In the genomic region with DNA sequence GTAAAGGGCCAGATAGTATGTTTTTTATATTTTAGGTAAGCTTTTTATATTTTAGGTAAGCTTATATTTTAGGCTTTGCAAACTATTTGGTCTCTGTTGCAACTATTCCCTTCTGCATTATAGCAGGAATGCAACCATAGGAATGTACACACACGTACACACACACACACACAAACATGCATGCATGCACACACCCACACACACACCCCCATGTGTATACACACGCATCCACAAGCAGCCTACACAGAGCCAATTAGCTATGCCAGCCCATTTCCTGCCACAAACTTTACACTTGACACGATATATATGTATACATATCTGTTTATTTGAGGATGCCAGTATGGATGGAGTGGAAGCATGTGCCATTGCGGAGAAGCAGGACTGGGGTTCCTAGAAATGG, we compare ENCODE assay signal across 33 cellular contexts.
"Had no signal": no experiment of that assay in that cellular context is flagged by ENCODE, and none has a peak within 500 bp of the region (broad histone marks: within the 10 kb centered on the region; RNA-seq: fewer than 3 reads in every experiment).

No MANE protein-coding gene starts in this region.

- H3K9me3 ChIP-seq: ascending aorta had no signal

- ATAC-seq: activated CD8-positive, alpha-beta T cell treated with anti-CD3 and anti-CD28 coated beads for 36 hours; activated naive CD8-positive, alpha-beta T cell treated with anti-CD3 and anti-CD28 coated beads, Interleukin-2, amount 50 U/mL, for 24 hours had no signal

- H3K27ac ChIP-seq: ascending aorta, cardiac muscle cell, VCaP had no signal

- H3K4me3 ChIP-seq: ascending aorta, cardiac muscle cell had no signal

- H3K36me3 ChIP-seq: cardiac muscle cell had no signal

- H3K27me3 Mint-ChIP-seq: activated B cell treated with CpG ODN at 0.5 μM for 24 hours; activated CD4-positive, alpha-beta memory T cell treated with anti-CD3 and anti-CD28 coated beads for 36 hours; activated CD4-positive, alpha-beta T cell treated with anti-CD3 and anti-CD28 coated beads, Interleukin-2, amount 10 ng/mL, durations not matched to agents 24 days and 14 days; activated CD8-positive, alpha-beta T cell treated with anti-CD3 and anti-CD28 coated beads for 36 hours; activated naive CD4-positive, alpha-beta T cell treated with anti-CD3 and anti-CD28 coated beads, Interleukin-2, amount 10 ng/mL, durations not matched to agents 7 days and 5 days; activated naive CD4-positive, alpha-beta T cell treated with anti-CD3 and anti-CD28 coated beads, Interleukin-2, amount 50 U/mL, for 24 hours; activated naive CD8-positive, alpha-beta T cell; activated naive CD8-positive, alpha-beta T cell treated with anti-CD3 and anti-CD28 coated beads, Interleukin-2, amount 10 ng/mL, durations not matched to agents 7 days and 5 days; activated naive CD8-positive, alpha-beta T cell treated with anti-CD3 and anti-CD28 coated beads, Interleukin-2, amount 50 U/mL, for 24 hours; activated T-cell treated with anti-CD3 and anti-CD28 coated beads, Interleukin-2, amount 50 U/mL, for 24 hours; brain; central memory CD8-positive, alpha-beta T cell had no signal

- H3K27ac Mint-ChIP-seq: activated B cell treated with CpG ODN at 0.5 μM for 24 hours; activated CD4-positive, alpha-beta memory T cell treated with anti-CD3 and anti-CD28 coated beads for 36 hours; activated CD4-positive, alpha-beta T cell treated with anti-CD3 and anti-CD28 coated beads, Interleukin-2, amount 10 ng/mL, durations not matched to agents 24 days and 14 days; activated CD8-positive, alpha-beta T cell treated with anti-CD3 and anti-CD28 coated beads for 36 hours; activated naive CD4-positive, alpha-beta T cell treated with anti-CD3 and anti-CD28 coated beads, Interleukin-2, amount 10 ng/mL, durations not matched to agents 7 days and 5 days; activated naive CD4-positive, alpha-beta T cell treated with anti-CD3 and anti-CD28 coated beads, Interleukin-2, amount 50 U/mL, for 24 hours; activated naive CD8-positive, alpha-beta T cell; activated naive CD8-positive, alpha-beta T cell treated with anti-CD3 and anti-CD28 coated beads, Interleukin-2, amount 10 ng/mL, durations not matched to agents 7 days and 5 days; activated naive CD8-positive, alpha-beta T cell treated with anti-CD3 and anti-CD28 coated beads, Interleukin-2, amount 50 U/mL, for 24 hours; activated T-cell treated with anti-CD3 and anti-CD28 coated beads, Interleukin-2, amount 50 U/mL, for 24 hours; activated T-helper 2 cell treated with anti-CD3 and anti-CD28 coated beads, Interferon-gamma antibody, Interleukin-2, Interleukin-4, amounts not matched to agents 10 μg/mL and 5 μg/mL and 100 μg/mL, durations not matched to agents 14 hours and 24 hours and 36 hours; brain; T-helper 1 cell treated with Interleukin-12 subunit alpha and Interleukin-12 subunit beta and Interleukin-4 antibody, amounts not matched to agents 30 μg/mL and 1 μg/mL, for 36 hours; T-helper 2 cell treated with Interferon-gamma antibody and Interleukin-4, amounts not matched to agents 5 μg/mL and 100 μg/mL, for 36 hours had no signal

- H3K4me3 Mint-ChIP-seq: activated B cell treated with CpG ODN at 0.5 μM for 24 hours; activated CD4-positive, alpha-beta memory T cell treated with anti-CD3 and anti-CD28 coated beads for 36 hours; activated CD4-positive, alpha-beta T cell treated with anti-CD3 and anti-CD28 coated beads, Interleukin-2, amount 10 ng/mL, durations not matched to agents 24 days and 14 days; activated CD8-positive, alpha-beta T cell treated with anti-CD3 and anti-CD28 coated beads for 36 hours; activated naive CD4-positive, alpha-beta T cell treated with anti-CD3 and anti-CD28 coated beads, Interleukin-2, amount 10 ng/mL, durations not matched to agents 7 days and 5 days; activated naive CD4-positive, alpha-beta T cell treated with anti-CD3 and anti-CD28 coated beads, Interleukin-2, amount 50 U/mL, for 24 hours; activated naive CD8-positive, alpha-beta T cell; activated naive CD8-positive, alpha-beta T cell treated with anti-CD3 and anti-CD28 coated beads, Interleukin-2, amount 10 ng/mL, durations not matched to agents 7 days and 5 days; activated naive CD8-positive, alpha-beta T cell treated with anti-CD3 and anti-CD28 coated beads, Interleukin-2, amount 50 U/mL, for 24 hours; activated T-cell treated with anti-CD3 and anti-CD28 coated beads, Interleukin-2, amount 50 U/mL, for 24 hours; brain; central memory CD8-positive, alpha-beta T cell; T-helper 1 cell treated with Interleukin-12 subunit alpha and Interleukin-12 subunit beta and Interleukin-4 antibody, amounts not matched to agents 30 μg/mL and 1 μg/mL, for 36 hours; T-helper 2 cell treated with Interferon-gamma antibody and Interleukin-4, amounts not matched to agents 5 μg/mL and 100 μg/mL, for 36 hours had no signal

- H3K36me3 Mint-ChIP-seq: activated naive CD4-positive, alpha-beta T cell treated with anti-CD3 and anti-CD28 coated beads, Interleukin-2, amount 10 ng/mL, durations not matched to agents 7 days and 5 days had no signal

- H3K9me3 Mint-ChIP-seq: activated B cell treated with CpG ODN at 0.5 μM for 24 hours; activated CD4-positive, alpha-beta memory T cell treated with anti-CD3 and anti-CD28 coated beads for 36 hours; activated CD4-positive, alpha-beta T cell treated with anti-CD3 and anti-CD28 coated beads, Interleukin-2, amount 10 ng/mL, durations not matched to agents 24 days and 14 days; activated CD8-positive, alpha-beta T cell treated with anti-CD3 and anti-CD28 coated beads for 36 hours; activated naive CD4-positive, alpha-beta T cell treated with anti-CD3 and anti-CD28 coated beads, Interleukin-2, amount 10 ng/mL, durations not matched to agents 7 days and 5 days; activated naive CD4-positive, alpha-beta T cell treated with anti-CD3 and anti-CD28 coated beads, Interleukin-2, amount 50 U/mL, for 24 hours; activated naive CD8-positive, alpha-beta T cell treated with anti-CD3 and anti-CD28 coated beads, Interleukin-2, amount 10 ng/mL, durations not matched to agents 7 days and 5 days; activated naive CD8-positive, alpha-beta T cell treated with anti-CD3 and anti-CD28 coated beads, Interleukin-2, amount 50 U/mL, for 24 hours; activated T-cell treated with anti-CD3 and anti-CD28 coated beads, Interleukin-2, amount 50 U/mL, for 24 hours; activated T-helper 2 cell treated with anti-CD3 and anti-CD28 coated beads, Interferon-gamma antibody, Interleukin-2, Interleukin-4, amounts not matched to agents 10 μg/mL and 5 μg/mL and 100 μg/mL, durations not matched to agents 14 hours and 24 hours and 36 hours; brain; central memory CD8-positive, alpha-beta T cell; T-helper 1 cell treated with Interleukin-12 subunit alpha and Interleukin-12 subunit beta and Interleukin-4 antibody, amounts not matched to agents 30 μg/mL and 1 μg/mL, for 36 hours; T-helper 2 cell treated with Interferon-gamma antibody and Interleukin-4, amounts not matched to agents 5 μg/mL and 100 μg/mL, for 36 hours had no signal

- H3K4me1 Mint-ChIP-seq: activated naive CD4-positive, alpha-beta T cell treated with anti-CD3 and anti-CD28 coated beads, Interleukin-2, amount 50 U/mL, for 24 hours; activated naive CD8-positive, alpha-beta T cell treated with anti-CD3 and anti-CD28 coated beads, Interleukin-2, amount 10 ng/mL, durations not matched to agents 7 days and 5 days; activated naive CD8-positive, alpha-beta T cell treated with anti-CD3 and anti-CD28 coated beads, Interleukin-2, amount 50 U/mL, for 24 hours; brain; central memory CD8-positive, alpha-beta T cell had no signal

- H3K27me3 ChIP-seq: ascending aorta, cardiac muscle cell had no signal

- DNase-seq: activated B cell treated with CpG ODN at 0.5 μM for 24 hours; activated CD4-positive, alpha-beta memory T cell treated with anti-CD3 and anti-CD28 coated beads for 36 hours; activated CD4-positive, alpha-beta T cell treated with anti-CD3 and anti-CD28 coated beads for 4 hours; activated CD4-positive, alpha-beta T cell treated with anti-CD3 and anti-CD28 coated beads, Interleukin-2, amount 10 ng/mL, durations not matched to agents 24 days and 14 days; activated CD4-positive, alpha-beta T cell treated with anti-CD3 and anti-CD28 coated beads, Interleukin-2, amount 50 U/mL, for 1 hour; activated CD4-positive, alpha-beta T cell treated with anti-CD3 and anti-CD28 coated beads, Interleukin-2, amount 50 U/mL, for 4 hours; activated CD4-positive, CD25-positive, alpha-beta regulatory T cell treated with anti-CD3 and anti-CD28 coated beads, Interleukin-2, amount 50 U/mL, for 72 hours; activated CD8-positive, alpha-beta memory T cell treated with anti-CD3 and anti-CD28 coated beads, Interleukin-2, amount 50 U/mL, for 4 hours; activated CD8-positive, alpha-beta T cell treated with anti-CD3 and anti-CD28 coated beads for 36 hours; activated effector memory CD4-positive, alpha-beta T cell treated with Interleukin-2 at 50 U/mL for 16 hours; activated gamma-delta T cell; activated naive CD4-positive, alpha-beta T cell treated with anti-CD3 and anti-CD28 coated beads, Interleukin-2, amount 10 ng/mL, durations not matched to agents 7 days and 5 days; activated naive CD4-positive, alpha-beta T cell treated with Interleukin-2 at 50 U/mL for 16 hours; activated naive CD8-positive, alpha-beta T cell treated with anti-CD3 and anti-CD28 coated beads, Interleukin-2, amount 10 ng/mL, durations not matched to agents 7 days and 5 days; activated naive CD8-positive, alpha-beta T cell treated with anti-CD3 and anti-CD28 coated beads, Interleukin-2, amount 50 U/mL, for 24 hours; activated T-cell treated with anti-CD3 and anti-CD28 coated beads, Interleukin-2, amount 50 U/mL, for 24 hours; activated T-cell treated with anti-CD3 and anti-CD28 coated beads, Interleukin-2, amount 50 U/mL, for 48 hours; amygdala; anterior cingulate cortex; caudate nucleus; cerebellar nuclear complex; T-helper 1 cell; T-helper 9 cell had no signal

- H3K4me1 ChIP-seq: ascending aorta had no signal
